13 cellular contexts compared by ENCODE assay signal in genomic region chr4:109462297-109462696, GRCh38. TPM values are rescaled to one million over a fixed set of nuclear protein-coding genes. Genes with fewer than 3 reads are reported as not detected.
DNase-seq lines count a peak whose midpoint lies in the region; ATAC-seq, FAIRE-seq and TF ChIP-seq lines count a peak whose summit lies in the region.
"Had no signal": no experiment of that assay in that cellular context is flagged by ENCODE, and none has a peak within 500 bp of the region (broad histone marks: within the 10 kb centered on the region; RNA-seq: fewer than 3 reads in every experiment).

No MANE protein-coding gene starts in this region.

- no peak for TF ChIP-seq CTCF in fibroblast of lung (conservative IDR thresholded peaks at IDR 0.05 in 1 of 2, IDR thresholded peaks at IDR 0.05 in 1 of 2; ENCODE audit: low read depth in 1 of 2, low read length in 2 of 2)

- no peak for TF ChIP-seq POLR2A in GM12891 (IDR thresholded peaks at IDR 0.05; ENCODE audit: low read depth, low read length)

- H3K27me3 ChIP-seq in fibroblast of lung (ENCODE audit: control insufficient read depth, insufficient read depth, low read length), result no peaks in the 10 kb centered on the region

- peak; percentile 28 for FAIRE-seq in GM12891 (lab: Jason Lieb, UNC)
- FAIRE-seq: frontal cortex had no signal

- H3K4me1 ChIP-seq in fibroblast of lung (ENCODE audit: control insufficient read depth, extremely low read depth, insufficient read depth, low read length), result no peaks in the 10 kb centered on the region

- H3K79me2 ChIP-seq in fibroblast of lung (ENCODE audit: control insufficient read depth, insufficient read depth, low read length), result peaks cover 55% of the 10 kb centered on the region

- H3K4me2 ChIP-seq in fibroblast of lung (ENCODE audit: extremely low read depth, insufficient read depth, low read length), result no peak overlapping the region

- H3K9ac ChIP-seq in fibroblast of lung (ENCODE audit: insufficient read depth, low read length), result no peak overlapping the region

- DNase-seq in GM12891 (ENCODE audit: insufficient read length, low spot score) (no peak), fibroblast of lung (ENCODE audit: low read depth in 2 of 2) (peak; percentile 6 to 7), COLO829 (ENCODE audit: low spot score) (no peak), ecto neural progenitor cell (ENCODE audit: low spot score) (no peak), nucleus accumbens (lab: John Stamatoyannopoulos, UW) (no peak)
- DNase-seq: activated CD8-positive, alpha-beta memory T cell treated with anti-CD3 and anti-CD28 coated beads, Interleukin-2, amount 50 U/mL, for 4 hours; NCI-H82; posterior cingulate gyrus; T-cell had no signal

- no peaks in the 10 kb centered on the region for H3K9me3 ChIP-seq in fibroblast of lung (ENCODE audit: control insufficient read depth, insufficient read depth, low read depth, low read length)

- no peak overlapping the region for H2AFZ ChIP-seq in fibroblast of lung (ENCODE audit: low read length)

- peak; percentile 61 for ATAC-seq in GM19452 (IDR thresholded peaks at IDR 0.05; ENCODE audit: unreplicated experiment)
- peak; percentile 78 for ATAC-seq in HG03432 (IDR thresholded peaks at IDR 0.05; ENCODE audit: unreplicated experiment)
- no peak for ATAC-seq in HG03196 (IDR thresholded peaks at IDR 0.05; ENCODE audit: unreplicated experiment)
- ATAC-seq: T-cell had no signal

- no peak overlapping the region for H3K27ac ChIP-seq in fibroblast of lung (ENCODE audit: insufficient read depth, low read length)

- H4K20me1 ChIP-seq in fibroblast of lung (ENCODE audit: control insufficient read depth, extremely low read depth, insufficient read depth, low read length), result peaks cover 2% of the 10 kb centered on the region

- no peak overlapping the region for H3K4me3 ChIP-seq in fibroblast of lung (replicated peaks in 1 of 4; ENCODE audit: control extremely low read depth in 1 of 4, insufficient read depth in 1 of 4, low read depth in 3 of 4, low read length in 4 of 4)

- peaks cover 6% of the 10 kb centered on the region for H3K36me3 ChIP-seq in fibroblast of lung (ENCODE audit: control insufficient read depth, insufficient read depth, low read length)

TF ChIP-seq in GM12891, 5 proteins besides CTCF, POLR2A, EP300 and RAD21:
- TF ChIP-seq SPI1 (IDR thresholded peaks at IDR 0.05; ENCODE audit: low read depth, low read length) (no peak), PAX5 (IDR thresholded peaks at IDR 0.05; ENCODE audit: insufficient read depth, low read length, severe bottlenecking) (no peak), TAF1 (IDR thresholded peaks at IDR 0.05; ENCODE audit: low read depth, low read length) (no peak), POLR2AphosphoS5 (IDR thresholded peaks at IDR 0.05; ENCODE audit: low read depth, low read length) (no peak), POU2F2 (IDR thresholded peaks at IDR 0.05; ENCODE audit: low read depth, low read length) (no peak)
TF ChIP-seq in GM12891: peak in this region for 0.

RNA-seq across cellular contexts. Expression of gene SEC24B, which starts 28.7 kb away (rescaled TPM):
- 8.7 TPM for polyA plus RNA-seq in GM12891 (2012; ENCODE audit: low read depth, missing spikeins)
- total RNA-seq in fibroblast of lung, result 12.1 and 16.3 TPM in 2 replicates
- polyA plus RNA-seq in fibroblast of lung, result 42.6 and 47.9 TPM in 2 replicates
- 17.5 and 19.1 TPM in 2 replicates for polyA plus RNA-seq in fibroblast of lung (2012)
- polyA minus RNA-seq in fibroblast of lung (ENCODE audit: low replicate concordance), result 42.3 and 59.3 TPM in 2 replicates

Comparison
In these comparisons a context has a peak if more than half of its experiments do, and no peak if none do; other contexts are left out.
1. DNase-seq: peak in fibroblast of lung (2 of 2); none in GM12891 (single experiment), COLO829 (single experiment), ecto neural progenitor cell (single experiment) and nucleus accumbens (0 of 56).